1 cellular context compared by ENCODE assay signal in the genomic region with DNA sequence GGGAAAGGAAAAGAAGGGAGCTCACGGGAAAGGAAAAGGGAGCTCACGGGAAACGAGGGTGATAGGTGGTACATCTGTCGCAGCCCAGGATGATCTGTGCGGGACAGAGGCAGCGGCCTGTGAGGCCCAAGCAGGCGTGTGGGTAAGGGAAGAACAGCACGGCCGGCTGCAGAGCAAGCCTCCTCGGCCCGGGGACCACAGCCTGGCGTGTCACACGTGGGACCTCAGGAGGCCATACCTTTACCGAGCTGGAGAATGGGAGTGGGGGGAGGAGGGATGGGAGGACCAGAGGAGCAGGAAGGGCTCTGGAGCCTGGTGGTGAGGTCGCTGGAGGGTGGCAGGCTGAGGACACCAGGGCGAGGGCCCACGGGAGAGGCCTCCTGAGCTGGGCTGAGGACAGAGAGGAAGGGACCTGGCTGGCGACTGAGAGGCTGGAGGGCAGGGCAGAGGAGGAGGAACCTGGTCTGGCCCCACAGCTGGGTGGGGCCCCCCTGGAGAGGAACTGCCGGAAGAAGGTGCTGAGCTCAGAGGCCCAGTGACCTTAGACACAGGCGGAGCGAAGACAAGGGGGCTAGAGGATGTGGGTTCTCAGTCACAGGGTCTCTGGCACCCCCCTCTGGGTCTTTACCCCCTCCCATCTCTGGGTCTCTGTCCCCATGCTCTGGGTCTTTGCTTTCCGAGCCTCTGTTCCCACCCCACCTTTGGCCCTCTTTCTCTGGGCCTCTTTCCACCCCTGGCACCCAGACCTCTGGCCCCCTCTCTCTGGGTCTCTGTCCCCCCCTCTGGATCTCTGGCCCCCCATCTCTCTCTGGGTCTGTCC.
A peak's percentile ranks its signal among the peaks of the same experiment; 100 is the strongest.
TF ChIP-seq lines count a peak whose summit lies in the region.

No MANE protein-coding gene starts in this region.

TF ChIP-seq in K562, 482 proteins besides CTCF, POLR2A, EP300 and RAD21 (continued from another document and continues in another):
- TF ChIP-seq POLR2B (IDR thresholded peaks at IDR 0.05; ENCODE audit: low read depth, partially characterized antibody) (peak; percentile 88), MYNN (IDR thresholded peaks at IDR 0.05) (0 out of 2 replicates have a peak, but pooled peaks have one; percentile 69), MYNN (CRISPR knock-in tag; IDR thresholded peaks at IDR 0.05) (no peak), ZBTB7A (IDR thresholded peaks at IDR 0.05; ENCODE audit: borderline replicate concordance, control insufficient read depth, low read depth, low read length) (peak; percentile 95), ZNF717 (CRISPR knock-in tag; IDR thresholded peaks at IDR 0.05) (no peak), DACH1 (IDR thresholded peaks at IDR 0.05; ENCODE audit: partially characterized antibody) (peak; percentile 77), PML (IDR thresholded peaks at IDR 0.05; ENCODE audit: low read length) (peak; percentile 43), GATAD2B (IDR thresholded peaks at IDR 0.05; ENCODE audit: borderline replicate concordance) (peak; percentile 61; the same call in 1 of the 2 replicates), RBM39 (optimal IDR thresholded peaks at IDR 0.05; ENCODE audit: low read depth, low read length) (no peak), YY1 (IDR thresholded peaks at IDR 0.05; ENCODE audit: borderline replicate concordance in 1 of 3, control insufficient read depth in 1 of 3, extremely low read depth in 1 of 3, insufficient read depth in 3 of 3, insufficient read length in 1 of 3, insufficient replicate concordance in 2 of 3, low read depth in 1 of 3, low read length in 2 of 3) (peak in 1 of 3 experiments; percentile 14), RFX7 (CRISPR knock-in tag; IDR thresholded peaks at IDR 0.05) (no peak), FOXP1 (CRISPR knock-in tag; IDR thresholded peaks at IDR 0.05) (0 out of 2 replicates have a peak, but pooled peaks have one; percentile 37), NFIC (IDR thresholded peaks at IDR 0.05) (peak; percentile 11; the same call in 1 of the 2 replicates), RAD51 (IDR thresholded peaks at IDR 0.05; ENCODE audit: borderline replicate concordance, low read depth) (no peak), MXI1 (IDR thresholded peaks at IDR 0.05; ENCODE audit: low read depth, low read length) (0 out of 2 replicates have a peak, but pooled peaks have one; percentile 26), ZNF764 (CRISPR knock-in tag; IDR thresholded peaks at IDR 0.05; ENCODE audit: low read depth) (0 out of 2 replicates have a peak, but pooled peaks have one; percentile 46), KLF6 (CRISPR knock-in tag; IDR thresholded peaks at IDR 0.05; ENCODE audit: borderline replicate concordance) (peak; percentile 29; the same call in 1 of the 2 replicates), NFE2L1 (tag; IDR thresholded peaks at IDR 0.05; ENCODE audit: borderline replicate concordance, low read depth) (no peak), MEF2D (tag; conservative IDR thresholded peaks at IDR 0.05; ENCODE audit: low read depth) (peak; percentile 48; the same call in 1 of the 2 replicates), ETV5 (CRISPR knock-in tag; IDR thresholded peaks at IDR 0.05; ENCODE audit: low read depth) (peak; percentile 82), RBBP5 (IDR thresholded peaks at IDR 0.05; ENCODE audit: borderline replicate concordance, insufficient read depth, low read length, poor library complexity, severe bottlenecking) (peak; percentile 20), TBL1XR1 (IDR thresholded peaks at IDR 0.05; ENCODE audit: low read length in 2 of 2) (peak in 1 of 2 experiments; percentile 21; a peak in 1 of 4 replicates), ZNF431 (CRISPR knock-in tag; IDR thresholded peaks at IDR 0.05) (0 out of 2 replicates have a peak, but pooled peaks have one; percentile 63), TEAD1 (CRISPR knock-in tag; IDR thresholded peaks at IDR 0.05) (peak in 1 of 2 experiments; percentile 39; a peak in 1 of 4 replicates), TSC22D4 (tag; IDR thresholded peaks at IDR 0.05) (no peak), NR3C1 (CRISPR knock-in tag; IDR thresholded peaks at IDR 0.05) (no peak), NR2C2 (CRISPR knock-in tag; IDR thresholded peaks at IDR 0.05) (peak; percentile 78), NR2C2 (tag; IDR thresholded peaks at IDR 0.05) (peak; percentile 83), NFE2 (IDR thresholded peaks at IDR 0.05; ENCODE audit: low read depth) (0 out of 2 replicates have a peak, but pooled peaks have one; percentile 4), HDGF (IDR thresholded peaks at IDR 0.05) (peak; percentile 98), KLF13 (tag; IDR thresholded peaks at IDR 0.05; ENCODE audit: borderline replicate concordance, low read depth) (no peak), CREBBP (IDR thresholded peaks at IDR 0.05; ENCODE audit: low read depth, low read length) (no peak)
- TF ChIP-seq, protein P1, sequence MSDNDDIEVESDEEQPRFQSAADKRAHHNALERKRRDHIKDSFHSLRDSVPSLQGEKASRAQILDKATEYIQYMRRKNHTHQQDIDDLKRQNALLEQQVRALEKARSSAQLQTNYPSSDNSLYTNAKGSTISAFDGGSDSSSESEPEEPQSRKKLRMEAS (CRISPR knock-in tag; IDR thresholded peaks at IDR 0.05), result peak; percentile 93
- TF ChIP-seq, protein P2, sequence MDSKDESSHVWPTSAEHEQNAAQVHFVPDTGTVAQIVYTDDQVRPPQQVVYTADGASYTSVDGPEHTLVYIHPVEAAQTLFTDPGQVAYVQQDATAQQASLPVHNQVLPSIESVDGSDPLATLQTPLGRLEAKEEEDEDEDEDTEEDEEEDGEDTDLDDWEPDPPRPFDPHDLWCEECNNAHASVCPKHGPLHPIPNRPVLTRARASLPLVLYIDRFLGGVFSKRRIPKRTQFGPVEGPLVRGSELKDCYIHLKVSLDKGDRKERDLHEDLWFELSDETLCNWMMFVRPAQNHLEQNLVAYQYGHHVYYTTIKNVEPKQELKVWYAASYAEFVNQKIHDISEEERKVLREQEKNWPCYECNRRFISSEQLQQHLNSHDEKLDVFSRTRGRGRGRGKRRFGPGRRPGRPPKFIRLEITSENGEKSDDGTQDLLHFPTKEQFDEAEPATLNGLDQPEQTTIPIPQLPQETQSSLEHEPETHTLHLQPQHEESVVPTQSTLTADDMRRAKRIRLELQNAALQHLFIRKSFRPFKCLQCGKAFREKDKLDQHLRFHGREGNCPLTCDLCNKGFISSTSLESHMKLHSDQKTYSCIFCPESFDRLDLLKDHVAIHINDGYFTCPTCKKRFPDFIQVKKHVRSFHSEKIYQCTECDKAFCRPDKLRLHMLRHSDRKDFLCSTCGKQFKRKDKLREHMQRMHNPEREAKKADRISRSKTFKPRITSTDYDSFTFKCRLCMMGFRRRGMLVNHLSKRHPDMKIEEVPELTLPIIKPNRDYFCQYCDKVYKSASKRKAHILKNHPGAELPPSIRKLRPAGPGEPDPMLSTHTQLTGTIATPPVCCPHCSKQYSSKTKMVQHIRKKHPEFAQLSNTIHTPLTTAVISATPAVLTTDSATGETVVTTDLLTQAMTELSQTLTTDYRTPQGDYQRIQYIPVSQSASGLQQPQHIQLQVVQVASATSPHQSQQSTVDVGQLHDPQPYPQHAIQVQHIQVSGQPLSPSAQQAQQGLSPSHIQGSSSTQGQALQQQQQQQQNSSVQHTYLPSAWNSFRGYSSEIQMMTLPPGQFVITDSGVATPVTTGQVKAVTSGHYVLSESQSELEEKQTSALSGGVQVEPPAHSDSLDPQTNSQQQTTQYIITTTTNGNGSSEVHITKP (IDR thresholded peaks at IDR 0.05; ENCODE audit: partially characterized antibody), result peak; percentile 61
- TF ChIP-seq, protein P3, sequence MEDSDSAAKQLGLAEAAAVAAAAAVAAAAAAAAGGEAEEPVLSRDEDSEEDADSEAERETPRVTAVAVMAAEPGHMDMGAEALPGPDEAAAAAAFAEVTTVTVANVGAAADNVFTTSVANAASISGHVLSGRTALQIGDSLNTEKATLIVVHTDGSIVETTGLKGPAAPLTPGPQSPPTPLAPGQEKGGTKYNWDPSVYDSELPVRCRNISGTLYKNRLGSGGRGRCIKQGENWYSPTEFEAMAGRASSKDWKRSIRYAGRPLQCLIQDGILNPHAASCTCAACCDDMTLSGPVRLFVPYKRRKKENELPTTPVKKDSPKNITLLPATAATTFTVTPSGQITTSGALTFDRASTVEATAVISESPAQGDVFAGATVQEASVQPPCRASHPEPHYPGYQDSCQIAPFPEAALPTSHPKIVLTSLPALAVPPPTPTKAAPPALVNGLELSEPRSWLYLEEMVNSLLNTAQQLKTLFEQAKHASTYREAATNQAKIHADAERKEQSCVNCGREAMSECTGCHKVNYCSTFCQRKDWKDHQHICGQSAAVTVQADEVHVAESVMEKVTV (CRISPR knock-in tag; IDR thresholded peaks at IDR 0.05), result peak; percentile 38; the same call in 1 of the 2 replicates
- TF ChIP-seq, protein P4, sequence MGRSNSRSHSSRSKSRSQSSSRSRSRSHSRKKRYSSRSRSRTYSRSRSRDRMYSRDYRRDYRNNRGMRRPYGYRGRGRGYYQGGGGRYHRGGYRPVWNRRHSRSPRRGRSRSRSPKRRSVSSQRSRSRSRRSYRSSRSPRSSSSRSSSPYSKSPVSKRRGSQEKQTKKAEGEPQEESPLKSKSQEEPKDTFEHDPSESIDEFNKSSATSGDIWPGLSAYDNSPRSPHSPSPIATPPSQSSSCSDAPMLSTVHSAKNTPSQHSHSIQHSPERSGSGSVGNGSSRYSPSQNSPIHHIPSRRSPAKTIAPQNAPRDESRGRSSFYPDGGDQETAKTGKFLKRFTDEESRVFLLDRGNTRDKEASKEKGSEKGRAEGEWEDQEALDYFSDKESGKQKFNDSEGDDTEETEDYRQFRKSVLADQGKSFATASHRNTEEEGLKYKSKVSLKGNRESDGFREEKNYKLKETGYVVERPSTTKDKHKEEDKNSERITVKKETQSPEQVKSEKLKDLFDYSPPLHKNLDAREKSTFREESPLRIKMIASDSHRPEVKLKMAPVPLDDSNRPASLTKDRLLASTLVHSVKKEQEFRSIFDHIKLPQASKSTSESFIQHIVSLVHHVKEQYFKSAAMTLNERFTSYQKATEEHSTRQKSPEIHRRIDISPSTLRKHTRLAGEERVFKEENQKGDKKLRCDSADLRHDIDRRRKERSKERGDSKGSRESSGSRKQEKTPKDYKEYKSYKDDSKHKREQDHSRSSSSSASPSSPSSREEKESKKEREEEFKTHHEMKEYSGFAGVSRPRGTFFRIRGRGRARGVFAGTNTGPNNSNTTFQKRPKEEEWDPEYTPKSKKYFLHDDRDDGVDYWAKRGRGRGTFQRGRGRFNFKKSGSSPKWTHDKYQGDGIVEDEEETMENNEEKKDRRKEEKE (IDR thresholded peaks at IDR 0.05; ENCODE audit: borderline replicate concordance in 1 of 2, control insufficient read depth in 1 of 2, low read depth in 2 of 2, low read length in 1 of 2), result no peak
- TF ChIP-seq, protein P5, sequence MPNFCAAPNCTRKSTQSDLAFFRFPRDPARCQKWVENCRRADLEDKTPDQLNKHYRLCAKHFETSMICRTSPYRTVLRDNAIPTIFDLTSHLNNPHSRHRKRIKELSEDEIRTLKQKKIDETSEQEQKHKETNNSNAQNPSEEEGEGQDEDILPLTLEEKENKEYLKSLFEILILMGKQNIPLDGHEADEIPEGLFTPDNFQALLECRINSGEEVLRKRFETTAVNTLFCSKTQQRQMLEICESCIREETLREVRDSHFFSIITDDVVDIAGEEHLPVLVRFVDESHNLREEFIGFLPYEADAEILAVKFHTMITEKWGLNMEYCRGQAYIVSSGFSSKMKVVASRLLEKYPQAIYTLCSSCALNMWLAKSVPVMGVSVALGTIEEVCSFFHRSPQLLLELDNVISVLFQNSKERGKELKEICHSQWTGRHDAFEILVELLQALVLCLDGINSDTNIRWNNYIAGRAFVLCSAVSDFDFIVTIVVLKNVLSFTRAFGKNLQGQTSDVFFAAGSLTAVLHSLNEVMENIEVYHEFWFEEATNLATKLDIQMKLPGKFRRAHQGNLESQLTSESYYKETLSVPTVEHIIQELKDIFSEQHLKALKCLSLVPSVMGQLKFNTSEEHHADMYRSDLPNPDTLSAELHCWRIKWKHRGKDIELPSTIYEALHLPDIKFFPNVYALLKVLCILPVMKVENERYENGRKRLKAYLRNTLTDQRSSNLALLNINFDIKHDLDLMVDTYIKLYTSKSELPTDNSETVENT (CRISPR knock-in tag; IDR thresholded peaks at IDR 0.05), result peak; percentile 89
- TF ChIP-seq, protein P6, sequence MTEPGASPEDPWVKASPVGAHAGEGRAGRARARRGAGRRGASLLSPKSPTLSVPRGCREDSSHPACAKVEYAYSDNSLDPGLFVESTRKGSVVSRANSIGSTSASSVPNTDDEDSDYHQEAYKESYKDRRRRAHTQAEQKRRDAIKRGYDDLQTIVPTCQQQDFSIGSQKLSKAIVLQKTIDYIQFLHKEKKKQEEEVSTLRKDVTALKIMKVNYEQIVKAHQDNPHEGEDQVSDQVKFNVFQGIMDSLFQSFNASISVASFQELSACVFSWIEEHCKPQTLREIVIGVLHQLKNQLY (CRISPR knock-in tag; conservative IDR thresholded peaks at IDR 0.05), result 0 out of 4 replicates have a peak, but pooled peaks of 1 of the 2 experiments have one; percentile 70
- TF ChIP-seq, protein P7, sequence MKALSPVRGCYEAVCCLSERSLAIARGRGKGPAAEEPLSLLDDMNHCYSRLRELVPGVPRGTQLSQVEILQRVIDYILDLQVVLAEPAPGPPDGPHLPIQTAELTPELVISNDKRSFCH (CRISPR knock-in tag; IDR thresholded peaks at IDR 0.05), result no peak
- TF ChIP-seq, protein P7 (tag; IDR thresholded peaks at IDR 0.05), result peak; percentile 56; the same call in 1 of the 2 replicates
- TF ChIP-seq, protein P8, sequence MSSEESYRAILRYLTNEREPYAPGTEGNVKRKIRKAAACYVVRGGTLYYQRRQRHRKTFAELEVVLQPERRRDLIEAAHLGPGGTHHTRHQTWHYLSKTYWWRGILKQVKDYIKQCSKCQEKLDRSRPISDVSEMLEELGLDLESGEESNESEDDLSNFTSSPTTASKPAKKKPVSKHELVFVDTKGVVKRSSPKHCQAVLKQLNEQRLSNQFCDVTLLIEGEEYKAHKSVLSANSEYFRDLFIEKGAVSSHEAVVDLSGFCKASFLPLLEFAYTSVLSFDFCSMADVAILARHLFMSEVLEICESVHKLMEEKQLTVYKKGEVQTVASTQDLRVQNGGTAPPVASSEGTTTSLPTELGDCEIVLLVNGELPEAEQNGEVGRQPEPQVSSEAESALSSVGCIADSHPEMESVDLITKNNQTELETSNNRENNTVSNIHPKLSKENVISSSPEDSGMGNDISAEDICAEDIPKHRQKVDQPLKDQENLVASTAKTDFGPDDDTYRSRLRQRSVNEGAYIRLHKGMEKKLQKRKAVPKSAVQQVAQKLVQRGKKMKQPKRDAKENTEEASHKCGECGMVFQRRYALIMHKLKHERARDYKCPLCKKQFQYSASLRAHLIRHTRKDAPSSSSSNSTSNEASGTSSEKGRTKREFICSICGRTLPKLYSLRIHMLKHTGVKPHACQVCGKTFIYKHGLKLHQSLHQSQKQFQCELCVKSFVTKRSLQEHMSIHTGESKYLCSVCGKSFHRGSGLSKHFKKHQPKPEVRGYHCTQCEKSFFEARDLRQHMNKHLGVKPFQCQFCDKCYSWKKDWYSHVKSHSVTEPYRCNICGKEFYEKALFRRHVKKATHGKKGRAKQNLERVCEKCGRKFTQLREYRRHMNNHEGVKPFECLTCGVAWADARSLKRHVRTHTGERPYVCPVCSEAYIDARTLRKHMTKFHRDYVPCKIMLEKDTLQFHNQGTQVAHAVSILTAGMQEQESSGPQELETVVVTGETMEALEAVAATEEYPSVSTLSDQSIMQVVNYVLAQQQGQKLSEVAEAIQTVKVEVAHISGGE (CRISPR knock-in tag; IDR thresholded peaks at IDR 0.05), result peak in 1 of 3 experiments; percentile 59; a peak in 2 of 6 replicates
